8 cellular contexts compared by ENCODE assay signal in the genomic region with DNA sequence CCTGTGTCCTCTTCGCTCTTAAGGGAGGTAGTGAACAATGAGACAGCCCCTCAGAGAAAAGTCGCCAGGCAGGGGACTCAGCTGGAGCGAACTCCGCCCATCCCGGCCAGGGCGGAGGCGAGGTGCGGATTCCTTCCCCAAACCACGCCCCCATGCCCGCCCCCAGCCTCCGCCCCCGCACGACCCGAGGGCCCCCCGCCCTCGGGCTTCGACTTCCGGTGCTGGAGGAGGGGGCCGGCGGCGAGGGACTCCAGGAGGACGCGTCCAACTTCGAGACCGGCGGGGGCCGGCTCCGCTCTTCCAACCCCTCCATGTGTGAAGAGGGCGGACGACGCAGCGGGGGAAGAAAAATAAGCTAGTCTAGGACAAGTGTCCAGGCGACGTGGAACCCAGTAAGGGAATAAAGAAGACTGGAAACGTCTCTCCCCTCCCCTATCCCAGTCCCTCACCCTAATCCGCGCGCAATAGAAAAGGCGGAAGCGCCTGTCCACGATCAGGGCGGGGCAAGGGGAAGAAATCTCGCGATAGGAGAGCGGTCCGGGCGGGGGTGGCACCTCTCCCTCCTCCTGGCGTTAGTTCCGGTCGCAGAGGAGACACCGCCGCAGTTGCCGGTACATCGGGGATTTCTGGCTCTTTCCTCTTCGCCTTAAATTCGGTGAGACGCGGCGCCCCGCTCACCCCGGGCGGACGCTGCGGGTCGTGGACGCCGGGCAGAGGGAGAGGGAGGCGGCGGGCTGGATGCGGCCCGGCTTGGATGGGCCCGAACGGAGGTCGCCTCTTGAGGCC. TPM values are rescaled to one million over a fixed set of nuclear protein-coding genes. Genes with fewer than 3 reads are reported as not detected.
DNase-seq lines count a peak whose midpoint lies in the region; ATAC-seq and TF ChIP-seq lines count a peak whose summit lies in the region.

A gene (plus strand): TSS at position 575 of the 786 bp plus-strand sequence. CDS start 1,308 bp downstream, outside the sequence.

- H3K36me3 ChIP-seq in OCI-LY3 (replicated peaks; ENCODE audit: low read depth, low read length): peaks cover 24% of the 10 kb centered on the region

- no peaks in the 10 kb centered on the region for H3K27me3 ChIP-seq in OCI-LY3 (ENCODE audit: low read depth, low read length)

- H3K9ac ChIP-seq in OCI-LY3 (ENCODE audit: low read length): peak within 1 kb of the TSS; percentile 87

- H3K27ac Mint-ChIP-seq in endothelial cell (ENCODE audit: unreplicated experiment): peak within 1 kb of the TSS; percentile 98

- peak within 1 kb of the TSS; percentile 100 for H3K4me3 Mint-ChIP-seq in endothelial cell (ENCODE audit: unreplicated experiment)

- peak within 1 kb of the TSS; percentile 97 for H3K4me3 ChIP-seq in OCI-LY3 (ENCODE audit: low read length)

- H3K4me1 Mint-ChIP-seq in endothelial cell (ENCODE audit: unreplicated experiment): peaks cover 38% of the 10 kb centered on the region

- H3K79me2 ChIP-seq in OCI-LY3 (ENCODE audit: low read length): peaks cover 42% of the 10 kb centered on the region

- H3K27ac ChIP-seq in OCI-LY3 (ENCODE audit: low read length): peak within 1 kb of the TSS; percentile 78

- peak within 1 kb of the TSS; percentile 100 for H3K4me2 ChIP-seq in OCI-LY3 (ENCODE audit: low read length)

- H3K4me1 ChIP-seq in OCI-LY3 (ENCODE audit: low read length): peaks cover 27% of the 10 kb centered on the region

- peaks cover 41% of the 10 kb centered on the region for H3K36me3 Mint-ChIP-seq in endothelial cell (ENCODE audit: low read depth, unreplicated experiment)

- H3K9me3 Mint-ChIP-seq in endothelial cell (ENCODE audit: unreplicated experiment): no peaks in the 10 kb centered on the region

- peak within 1 kb of the TSS; percentile 59 for H2AFZ ChIP-seq in OCI-LY3 (ENCODE audit: low read depth, low read length)

- no peaks in the 10 kb centered on the region for H3K9me3 ChIP-seq in OCI-LY3 (ENCODE audit: insufficient read depth, low read length)

- peak; percentile 76 for ATAC-seq in GM21515 (IDR thresholded peaks at IDR 0.05; ENCODE audit: unreplicated experiment)

- TF ChIP-seq CTCF in OCI-LY3 (IDR thresholded peaks at IDR 0.05; ENCODE audit: low read depth, low read length): no peak
- no peak for TF ChIP-seq CTCF in endothelial cell (IDR thresholded peaks at IDR 0.05; ENCODE audit: unreplicated experiment)

- peaks cover 21% of the 10 kb centered on the region for H3K27me3 Mint-ChIP-seq in endothelial cell (ENCODE audit: unreplicated experiment)

- H4K20me1 ChIP-seq in OCI-LY3 (ENCODE audit: insufficient read depth, low read length): peaks cover 15% of the 10 kb centered on the region

- peak; percentile 98 for DNase-seq in D341Med (ENCODE audit: low spot score)
- peak; percentile 89 for DNase-seq in HuH-7 (ENCODE audit: low spot score)
- peak; percentile 94 for DNase-seq in activated CD8-positive, alpha-beta memory T cell treated with anti-CD3 and anti-CD28 coated beads, Interleukin-2, amount 50 U/mL, for 48 hours
- peak; percentile 95 for DNase-seq in endothelial cell (ENCODE audit: low spot score)
- peak; percentile 97 for DNase-seq in midbrain (lab: John Stamatoyannopoulos, UW)
- DNase-seq in stimulated activated CD8-positive, alpha-beta memory T cell treated with anti-CD3 and anti-CD28 coated beads, Interleukin-2, amount 100 ng/mL, for 1 hour (ENCODE audit: low read depth in 2 of 2): peak; percentile 90 to 93

RNA-seq across cellular contexts. Expression of the gene that starts here (rescaled TPM):
- 302 TPM for total RNA-seq in endothelial cell (ENCODE audit: unreplicated experiment)

Comparison
In these comparisons a context has a peak if more than half of its experiments do, and no peak if none do; other contexts are left out.
1. Peak in every context shown above with its lines: DNase-seq, ATAC-seq, H3K4me3 ChIP-seq and H3K27ac ChIP-seq.